Comparison of ENCODE assay signal across 8 cellular contexts in genomic region chr11:118618115-118618990, GRCh38. TPM values are rescaled to one million over a fixed set of nuclear protein-coding genes. Genes with fewer than 3 reads are reported as not detected.
DNase-seq lines count a peak whose midpoint lies in the region; ATAC-seq, FAIRE-seq and TF ChIP-seq lines count a peak whose summit lies in the region.

No MANE protein-coding gene starts in this region.

- H3K9ac ChIP-seq in SK-N-SH = peak overlapping the region; percentile 79

- H3K27me3 ChIP-seq in BE2C (no peaks in the 10 kb centered on the region), SK-N-SH (ENCODE audit: insufficient read depth) (no peaks in the 10 kb centered on the region), ovary (no peaks in the 10 kb centered on the region)

- intact Hi-C loops in ovary (cut with DNase I) = no loop called here

- H3K36me3 ChIP-seq in BE2C (no peaks in the 10 kb centered on the region), SK-N-SH (replicated peaks in 1 of 2; ENCODE audit: control insufficient read depth in 1 of 2, insufficient read depth in 2 of 2, low read length in 1 of 2) (peaks cover 7 to 15% of the 10 kb centered on the region in 2 experiments), ovary (no peaks in the 10 kb centered on the region)

- H3K9me2 ChIP-seq in SK-N-SH = no peaks in the 10 kb centered on the region

- TF ChIP-seq EP300 in SK-N-SH (IDR thresholded peaks at IDR 0.05; ENCODE audit: borderline replicate concordance in 1 of 2, low read depth in 1 of 2, low read length in 1 of 2) = peak; percentile 9 to 20; a peak in 2 of 4 replicates
- TF ChIP-seq EP300 in ovary (IDR thresholded peaks at IDR 0.05) = no peak

- no peak for ATAC-seq in GM21367 (IDR thresholded peaks at IDR 0.05; ENCODE audit: unreplicated experiment)

- no peak overlapping the region for H2AFZ ChIP-seq in SK-N-SH (ENCODE audit: low read depth)

- H3K27ac ChIP-seq in SK-N-SH (ENCODE audit: low read depth in 2 of 2, low read length in 1 of 2) = peak overlapping the region; percentile 97 to 100
- peak overlapping the region; percentile 33 to 75 for H3K27ac ChIP-seq in ovary

- H4K20me1 ChIP-seq in SK-N-SH (ENCODE audit: insufficient read depth) = peaks cover 9% of the 10 kb centered on the region; the same call in 1 of the 2 replicates

- no peak for TF ChIP-seq RAD21 in SK-N-SH (IDR thresholded peaks at IDR 0.05; ENCODE audit: low read length)

- H3K9me3 ChIP-seq in BE2C (no peaks in the 10 kb centered on the region), SK-N-SH (no peaks in the 10 kb centered on the region), ovary (no peaks in the 10 kb centered on the region)

- peak overlapping the region; percentile 78 for H3K4me2 ChIP-seq in SK-N-SH

- 49% methylated on average over 10 of the region's 11 CpGs for WGBS in SK-N-SH (ENCODE audit: low lambda C conversion rate)
- 3 to 12% (median 5%) methylated on average over 11 of the region's 11 CpGs for WGBS in ovary, 3 donors

- FAIRE-seq in GM19239 (lab: Jason Lieb, UNC) = no peak

- no peak for TF ChIP-seq POLR2A in ovary (IDR thresholded peaks at IDR 0.05)

- CTCF ChIA-PET in SK-N-SH (lab: Yijun Ruan, JAX) = interaction anchor here (1.1 to 8.1 kb wide), 4 partner anchors 8 to 41 kb away, joined by 3 to 63 read pairs (median 25); partner anchors contain the start of gene PHLDB1

- POLR2A ChIA-PET in SK-N-SH (lab: Yijun Ruan, JAX) = interaction anchor here (0.8 to 1.5 kb wide), 2 partner anchors 9 to 13 kb away, joined by 3 to 4 read pairs; no protein-coding TSS in a partner anchor

- H3K4me1 ChIP-seq in BE2C (peaks cover 34% of the 10 kb centered on the region), SK-N-SH (ENCODE audit: control insufficient read depth in 1 of 2, insufficient read depth in 2 of 2, low read depth in 1 of 2, low read length in 1 of 2) (peaks cover 49 to 61% of the 10 kb centered on the region in 2 experiments), ovary (ENCODE audit: insufficient read depth) (peaks cover 30% of the 10 kb centered on the region)

- H3K4me3 ChIP-seq in BE2C (ENCODE audit: low read depth, low read length) (no peak overlapping the region), SK-N-SH (ENCODE audit: low read depth in 2 of 2, low read length in 1 of 2) (peak overlapping the region in 1 of 2 experiments; percentile 11; a peak in 1 of 4 replicates), ovary (no peak overlapping the region)

- DNase-seq in BE2C (peak; percentile 58), SK-N-SH (no peak), foreskin melanocyte (peak; percentile 89), ovary (peak; percentile 75 to 84 (median 79)), GM19239 (ENCODE audit: insufficient read length, low spot score) (no peak), SKM-1 (lab: John Stamatoyannopoulos, UW; ENCODE audit: unreplicated experiment) (no peak), GM13976 (ENCODE audit: low spot score) (no peak)

- peaks cover 56% of the 10 kb centered on the region for H3K79me2 ChIP-seq in SK-N-SH (ENCODE audit: insufficient read depth)

- TF ChIP-seq CTCF in BE2C (IDR thresholded peaks at IDR 0.05; ENCODE audit: low read depth, low read length) (no peak), SK-N-SH (IDR thresholded peaks at IDR 0.05) (no peak), ovary (IDR thresholded peaks at IDR 0.05) (no peak), GM13976 (IDR thresholded peaks at IDR 0.05; ENCODE audit: borderline replicate concordance, control extremely low read depth, extremely low read depth, insufficient read depth, missing control alignments) (no peak)

- in situ Hi-C loops in GM13976 (cut with MboI; ENCODE audit: low sequenced_read_pairs, unreplicated experiment) = no loop called here

- H3F3A ChIP-seq in SK-N-SH (replicated peaks; ENCODE audit: insufficient read depth) = peaks cover 82% of the 10 kb centered on the region

TF ChIP-seq in SK-N-SH, 30 proteins besides CTCF, POLR2A, EP300 and RAD21:
- TF ChIP-seq RXRA (IDR thresholded peaks at IDR 0.05; ENCODE audit: borderline replicate concordance, low read depth) (0 out of 2 replicates have a peak, but pooled peaks have one; percentile 8), TEAD4 (IDR thresholded peaks at IDR 0.05; ENCODE audit: borderline replicate concordance, insufficient read depth) (no peak), NRF1 (IDR thresholded peaks at IDR 0.05; ENCODE audit: low read depth, low read length) (no peak), PBX3 (IDR thresholded peaks at IDR 0.05) (0 out of 2 replicates have a peak, but pooled peaks have one; percentile 39), TCF12 (IDR thresholded peaks at IDR 0.05) (peak; percentile 22; the same call in 1 of the 2 replicates), TAF1 (IDR thresholded peaks at IDR 0.05; ENCODE audit: borderline replicate concordance, low read depth, low read length) (0 out of 2 replicates have a peak, but pooled peaks have one; percentile 11)

RNA-seq across cellular contexts. Expression of gene PHLDB1, which starts 10.9 kb away (rescaled TPM):
- 33.9 TPM for polyA plus RNA-seq in BE2C (2012; ENCODE audit: insufficient read depth, insufficient read length, low read depth)
- 89.4 and 104 TPM in 2 replicates for polyA plus RNA-seq in SK-N-SH (2012; rRNA removed)
- polyA plus RNA-seq in SK-N-SH (2012; cell fraction: cytosol; rRNA removed) = 37.8 and 52.6 TPM in 2 replicates
- 270 and 294 TPM in 2 replicates for polyA plus RNA-seq in SK-N-SH (2012; cell fraction: nucleus; rRNA removed)
- total RNA-seq in ovary = 100 to 1,000 TPM in 5 of 7 donors, 10 to 100 TPM in 2; 69.4 to 265 (median 139) TPM
- 10 to 100 TPM; 46.2 to 73.7 TPM for polyA plus RNA-seq in ovary

RNA-seq across cellular contexts. Expression of gene ARCN1, which starts 46.1 kb away (rescaled TPM):
- polyA plus RNA-seq in BE2C (2012; ENCODE audit: insufficient read depth, insufficient read length, low read depth) = 143 TPM
- polyA plus RNA-seq in SK-N-SH (2012; rRNA removed) = 128 and 162 TPM in 2 replicates
- polyA plus RNA-seq in SK-N-SH (2012; cell fraction: cytosol; rRNA removed) = 169 and 180 TPM in 2 replicates
- 42.1 and 91.4 TPM in 2 replicates for polyA plus RNA-seq in SK-N-SH (2012; cell fraction: nucleus; rRNA removed)
- total RNA-seq in ovary = 100 to 1,000 TPM in 5 of 7 donors, 10 to 100 TPM in 2; 60.2 to 151 (median 125) TPM
- polyA plus RNA-seq in ovary = 100 to 1,000 TPM in 1 of 2 donors, 10 to 100 TPM in 1; 67.3 to 154 TPM

RNA-seq across cellular contexts. Expression of gene IFT46, which starts 52.6 kb away (rescaled TPM):
- 19.9 TPM for polyA plus RNA-seq in BE2C (2012; ENCODE audit: insufficient read depth, insufficient read length, low read depth)
- 23.4 and 30.8 TPM in 2 replicates for polyA plus RNA-seq in SK-N-SH (2012; rRNA removed)
- 29.0 and 29.7 TPM in 2 replicates for polyA plus RNA-seq in SK-N-SH (2012; cell fraction: cytosol; rRNA removed)
- 25.3 and 30.0 TPM in 2 replicates for polyA plus RNA-seq in SK-N-SH (2012; cell fraction: nucleus; rRNA removed)
- 10 to 100 TPM; 22.2 to 42.6 (median 27.9) TPM for total RNA-seq in ovary
- 10 to 100 TPM; 22.8 to 53.1 TPM for polyA plus RNA-seq in ovary

Comparison
In these comparisons a context has a peak if more than half of its experiments do, and no peak if none do; other contexts are left out.
1. DNase-seq: peak in BE2C (single experiment), foreskin melanocyte (single experiment) and ovary (5 of 5); none in SK-N-SH (single experiment), GM19239 (single experiment), SKM-1 (single experiment) and GM13976 (single experiment).